8 cellular contexts compared by ENCODE assay signal in the genomic region with DNA sequence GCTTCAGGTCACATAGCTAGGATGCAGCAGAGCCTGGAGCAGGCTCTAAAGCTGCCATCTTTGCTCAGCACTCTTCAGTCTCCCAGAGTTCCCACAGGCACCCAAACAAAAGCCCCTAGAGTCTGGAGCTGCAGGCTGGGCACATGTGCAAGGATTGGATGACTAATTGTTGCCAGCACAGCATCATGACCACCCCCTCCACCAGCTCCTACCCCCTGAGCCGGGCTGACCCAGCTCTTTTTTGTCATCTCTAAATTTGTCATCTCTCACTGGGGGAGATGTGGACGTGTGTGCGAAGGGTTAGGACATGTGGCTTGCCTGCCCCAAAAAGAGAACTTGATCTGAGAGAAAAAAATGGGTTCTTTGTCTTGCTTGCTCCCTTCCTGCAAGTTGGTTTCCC. TPM values are rescaled to one million over a fixed set of nuclear protein-coding genes. Genes with fewer than 3 reads are reported as not detected.
DNase-seq lines count a peak whose midpoint lies in the region; ATAC-seq and TF ChIP-seq lines count a peak whose summit lies in the region.

No MANE protein-coding gene starts in this region.

- no peaks in the 10 kb centered on the region for H3K9me3 Mint-ChIP-seq in nephron progenitor cell

- TF ChIP-seq CTCF in choroid plexus epithelial cell (conservative IDR thresholded peaks at IDR 0.05; ENCODE audit: low read depth, low read length), result no peak
- no peak for TF ChIP-seq CTCF in nephron progenitor cell (IDR thresholded peaks at IDR 0.05)

- no peaks in the 10 kb centered on the region for H3K36me3 Mint-ChIP-seq in nephron progenitor cell (ENCODE audit: low read depth)

- H3K36me3 ChIP-seq in MG63, result no peaks in the 10 kb centered on the region

- intact Hi-C loops in left colon (cut with DNase I, micrococcal nuclease), result no loop called here

- DNase-seq in A172 (ENCODE audit: low spot score) (peak; percentile 35), MG63 (peak; percentile 43), choroid plexus epithelial cell (ENCODE audit: low read depth) (peak; percentile 79), nephron progenitor cell (no peak), DMS79 treated with DMSO at 0.1 percent for 48 hours (lab: John Stamatoyannopoulos, UW) (no peak), left colon (no peak)
- no peak for DNase-seq in effector CD8-positive, alpha-beta T cell (lab: John Stamatoyannopoulos, UW)

- H3K4me3 ChIP-seq in MG63 (no peak overlapping the region), choroid plexus epithelial cell (ENCODE audit: low read depth, low read length) (no peak overlapping the region)

- peak overlapping the region; percentile 88 for H3K27ac Mint-ChIP-seq in nephron progenitor cell

- H3K27me3 ChIP-seq in MG63, result no peaks in the 10 kb centered on the region

- H3K27me3 Mint-ChIP-seq in nephron progenitor cell (ENCODE audit: low read depth, poor library complexity), result peaks cover 4% of the 10 kb centered on the region

- no peaks in the 10 kb centered on the region for H3K9me3 ChIP-seq in MG63

- H3K4me3 Mint-ChIP-seq in nephron progenitor cell, result no peak overlapping the region

- no peak for ATAC-seq in left colon
- no peak for ATAC-seq in GM18498 (IDR thresholded peaks at IDR 0.05; ENCODE audit: unreplicated experiment)

- peaks cover 83% of the 10 kb centered on the region for H3K4me1 Mint-ChIP-seq in nephron progenitor cell

RNA-seq across cellular contexts. Expression of gene MMP19, which starts 4.3 kb away (rescaled TPM):
- total RNA-seq in A172 (2014; rRNA removed; shearing (Covaris generic)), result 4.2 and 5.2 TPM in 2 replicates
- total RNA-seq in MG63 (2014; rRNA removed; shearing (Covaris generic); ENCODE audit: low replicate concordance), result not detected in 2 replicates
- total RNA-seq in left colon, result 1 to 10 TPM; 2.8 to 6.4 TPM

RNA-seq across cellular contexts. Expression of gene DNAJC14, which starts 17.6 kb away (rescaled TPM):
- total RNA-seq in A172 (2014; rRNA removed; shearing (Covaris generic)), result 41.7 and 50.5 TPM in 2 replicates
- 46.6 and 49.9 TPM in 2 replicates for total RNA-seq in MG63 (2014; rRNA removed; shearing (Covaris generic); ENCODE audit: low replicate concordance)
- 10 to 100 TPM; 27.8 to 32.5 TPM for total RNA-seq in left colon

RNA-seq across cellular contexts. Expression of gene ORMDL2, which starts 29.2 kb away (rescaled TPM):
- 9.0 and 16.7 TPM in 2 replicates for total RNA-seq in A172 (2014; rRNA removed; shearing (Covaris generic))
- total RNA-seq in MG63 (2014; rRNA removed; shearing (Covaris generic); ENCODE audit: low replicate concordance), result 8.0 and 12.0 TPM in 2 replicates
- 10 to 100 TPM; 64.5 to 82.9 TPM for total RNA-seq in left colon

RNA-seq across cellular contexts. Expression of gene SARNP, which starts 29.5 kb away (rescaled TPM):
- total RNA-seq in A172 (2014; rRNA removed; shearing (Covaris generic)), result 227 and 308 TPM in 2 replicates
- total RNA-seq in MG63 (2014; rRNA removed; shearing (Covaris generic); ENCODE audit: low replicate concordance), result 142 and 228 TPM in 2 replicates
- 10 to 100 TPM; 42.7 to 43.7 TPM for total RNA-seq in left colon

Comparison
In these comparisons a context has a peak if more than half of its experiments do, and no peak if none do; other contexts are left out.
1. DNase-seq: peak in A172 (single experiment), MG63 (single experiment) and choroid plexus epithelial cell (single experiment); none in nephron progenitor cell (single experiment), DMS79 treated with DMSO at 0.1 percent for 48 hours (single experiment), left colon (0 of 2) and effector CD8-positive, alpha-beta T cell (single experiment).